ENCODE assay signal across 8 cellular contexts in the genomic region with DNA sequence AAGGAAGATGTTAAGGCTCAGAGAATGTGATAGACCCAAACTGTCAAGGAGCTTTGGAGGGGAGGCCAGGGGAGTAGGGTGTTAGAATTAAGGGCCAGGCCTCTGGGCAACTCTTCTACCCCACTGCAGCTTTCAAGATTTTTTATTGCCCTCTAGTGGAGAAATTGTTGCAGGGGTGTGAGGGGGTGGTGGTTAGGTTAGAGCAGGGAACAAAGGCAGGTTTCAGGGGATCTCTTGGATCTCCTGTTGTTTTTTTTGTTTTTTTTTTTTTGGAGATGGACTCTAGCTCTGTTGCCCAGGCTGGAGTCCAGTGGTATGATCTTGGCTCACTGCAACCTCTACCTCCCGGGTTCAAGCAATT. TPM values are rescaled to one million over a fixed set of nuclear protein-coding genes. Genes with fewer than 3 reads are reported as not detected.
DNase-seq lines count a peak whose midpoint lies in the region; ATAC-seq and TF ChIP-seq lines count a peak whose summit lies in the region.

No MANE protein-coding gene starts in this region.

- no peak for DNase-seq in BJ (ENCODE audit: low read depth)
- no peak for DNase-seq in Peyer's patch
- no peak for DNase-seq in foreskin fibroblast
- DNase-seq in T1000 (lab: John Stamatoyannopoulos, UW), result no peak
- no peak for DNase-seq in ecto neural progenitor cell (ENCODE audit: low spot score)

- H3K27ac ChIP-seq in Peyer's patch, result no peak overlapping the region

- H3K27me3 ChIP-seq in BJ (ENCODE audit: control insufficient read depth, insufficient read depth, low read length), result peaks cover 5% of the 10 kb centered on the region
- no peaks in the 10 kb centered on the region for H3K27me3 ChIP-seq in Peyer's patch

- TF ChIP-seq POLR2A in Peyer's patch (IDR thresholded peaks at IDR 0.05), result no peak

- CTCF ChIA-PET in BJ (lab: Yijun Ruan, JAX), result interaction anchor here (1.5 to 3.6 kb wide), 2 partner anchors 12 to 21 kb away, joined by 5 to 14 read pairs; no protein-coding TSS in a partner anchor

- no peak for ATAC-seq in GM21529 (IDR thresholded peaks at IDR 0.05; ENCODE audit: unreplicated experiment)
- ATAC-seq in HG02885 (IDR thresholded peaks at IDR 0.05; ENCODE audit: poor library complexity, unreplicated experiment), result no peak

- peaks cover 8% of the 10 kb centered on the region for H3K36me3 ChIP-seq in BJ (ENCODE audit: control insufficient read depth, insufficient read depth, low read length)
- H3K36me3 ChIP-seq in Peyer's patch, result peaks cover 0 to 13% (median 0%) of the 10 kb centered on the region in 3 donors

- POLR2A ChIA-PET in BJ (lab: Charles Lee), result interaction anchor here (0.6 kb wide), 1 partner anchor 517 kb away, joined by 3 read pairs; no protein-coding TSS in a partner anchor

- H3K4me3 ChIP-seq in BJ (ENCODE audit: low read depth, low read length) (no peak overlapping the region), Peyer's patch (no peak overlapping the region), foreskin fibroblast (ENCODE audit: low read depth in 1 of 2, low read length in 2 of 2) (no peak overlapping the region)

- H3K9me3 ChIP-seq in Peyer's patch, result no peaks in the 10 kb centered on the region

- H3K4me1 ChIP-seq in Peyer's patch, result peaks cover 0 to 27% (median 4%) of the 10 kb centered on the region in 4 donors

- TF ChIP-seq CTCF in BJ (IDR thresholded peaks at IDR 0.05; ENCODE audit: insufficient read depth, low read depth, low read length), result peak; percentile 39
- peak; percentile 57 for TF ChIP-seq CTCF in GM12874 (IDR thresholded peaks at IDR 0.05; ENCODE audit: insufficient read depth, low read depth, low read length)
- peak in 4 of 6 experiments; percentile 10 to 18 (median 14) for TF ChIP-seq CTCF in Peyer's patch (IDR thresholded peaks at IDR 0.05)
- TF ChIP-seq CTCF in foreskin fibroblast (IDR thresholded peaks at IDR 0.05; ENCODE audit: low read depth, low read length), result peak; percentile 16

RNA-seq across cellular contexts. Expression of a gene that starts 1.4 kb away (rescaled TPM):
- polyA plus RNA-seq in BJ (2011; rRNA removed), result 212 and 323 TPM in 2 replicates
- polyA minus RNA-seq in BJ (2011; rRNA and poly(A)+ RNA removed), result 268 and 373 TPM in 2 replicates
- 100 to 1,000 TPM; 158 to 251 (median 237) TPM for total RNA-seq in Peyer's patch

RNA-seq across cellular contexts. Expression of a gene that starts 29.6 kb away (rescaled TPM):
- not detected in 2 replicates for polyA plus RNA-seq in BJ (2011; rRNA removed)
- 0.24 TPM in 1 of 2 replicates, not detected in the other for polyA minus RNA-seq in BJ (2011; rRNA and poly(A)+ RNA removed)
- total RNA-seq in Peyer's patch, result 1 to 10 TPM in 2 of 4 donors, not detected in 2; 1.6 to 2.9 TPM
